Comparison of ENCODE assay signal across 19 cellular contexts in the genomic region with DNA sequence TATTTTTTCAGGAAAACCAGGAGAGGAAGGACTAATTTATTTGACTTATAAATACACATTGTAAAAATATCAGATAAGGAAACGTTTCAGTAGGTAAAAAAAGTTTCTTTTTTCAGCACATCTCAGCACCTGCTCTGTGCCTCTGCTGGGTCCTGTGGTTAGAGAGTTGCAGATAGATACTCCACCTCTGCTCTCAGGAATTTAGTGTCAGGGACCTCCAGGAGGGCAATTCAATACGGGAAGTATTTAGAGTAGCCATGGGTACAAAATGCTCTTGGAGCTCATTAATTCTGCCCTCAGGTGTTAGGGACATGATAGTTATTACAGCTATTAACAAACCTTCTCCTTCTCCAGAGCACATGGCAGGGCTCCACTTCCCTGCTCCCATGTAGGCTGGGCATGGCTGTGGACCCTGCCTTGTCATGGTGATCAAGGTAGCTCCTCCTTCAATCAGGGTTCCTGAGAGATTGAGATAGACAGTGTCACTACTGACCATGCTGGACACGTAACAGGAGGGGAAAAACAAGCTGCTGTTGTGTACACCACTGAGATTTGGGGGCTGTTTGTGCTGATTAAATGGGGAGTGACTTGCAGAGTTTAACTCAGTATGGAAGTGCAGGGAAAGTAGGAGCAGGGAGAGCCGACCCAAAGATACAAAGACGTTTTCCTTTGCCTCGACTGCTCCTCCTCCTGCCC.
"Had no signal": no experiment of that assay in that cellular context is flagged by ENCODE, and none has a peak within 500 bp of the region (broad histone marks: within the 10 kb centered on the region; RNA-seq: fewer than 3 reads in every experiment).

No MANE protein-coding gene starts in this region.

- H3K9me3 Mint-ChIP-seq: activated naive CD4-positive, alpha-beta T cell treated with anti-CD3 and anti-CD28 coated beads, Interleukin-2, amount 50 U/mL, for 24 hours; naive thymus-derived CD4-positive, alpha-beta T cell; stimulated activated naive B cell treated with anti-CD40 and anti-IgM and Interleukin-4, amounts not matched to agents 10 μg/mL and 1 μg/mL and 100 μg/mL, for 72 hours had no signal

- H3K4me1 ChIP-seq: adrenal gland, gastrocnemius medialis, left lung, thyroid gland, uterus had no signal

- H3K27ac ChIP-seq: adrenal gland, cardiac muscle cell, epithelial cell of prostate, gastrocnemius medialis, left lung, thyroid gland, uterus had no signal

- H3K27me3 ChIP-seq: adrenal gland, cardiac muscle cell, thyroid gland, uterus had no signal

- H3K4me3 ChIP-seq: adrenal gland, cardiac muscle cell, gastrocnemius medialis, left lung, thyroid gland, uterus had no signal

- H3K36me3 Mint-ChIP-seq: activated CD8-positive, alpha-beta memory T cell treated with anti-CD3 and anti-CD28 coated beads, Interleukin-2, amount 10 ng/mL, durations not matched to agents 7 days and 5 days; activated naive CD4-positive, alpha-beta T cell treated with anti-CD3 and anti-CD28 coated beads, Interleukin-2, amount 50 U/mL, for 24 hours; naive thymus-derived CD4-positive, alpha-beta T cell; stimulated activated naive B cell treated with anti-CD40 and anti-IgM and Interleukin-4, amounts not matched to agents 10 μg/mL and 1 μg/mL and 100 μg/mL, for 72 hours had no signal

- DNase-seq: activated CD4-positive, alpha-beta T cell treated with anti-CD3 and anti-CD28 coated beads, Interleukin-2, amount 50 U/mL, for 4 hours; activated CD4-positive, CD25-positive, alpha-beta regulatory T cell treated with anti-CD3 and anti-CD28 coated beads, Interleukin-2, amount 50 U/mL, for 72 hours; activated CD8-positive, alpha-beta memory T cell treated with anti-CD3 and anti-CD28 coated beads, Interleukin-2, amount 10 ng/mL, durations not matched to agents 7 days and 5 days; activated effector memory CD4-positive, alpha-beta T cell treated with Interleukin-2 at 50 U/mL for 16 hours; activated T-cell treated with anti-CD3 and anti-CD28 coated beads, Interleukin-2, amount 50 U/mL, for 1 hour; adrenal gland; gastrocnemius medialis; left lung; mammary epithelial cell; naive thymus-derived CD4-positive, alpha-beta T cell; nucleus accumbens; posterior cingulate gyrus; stimulated activated CD4-positive, alpha-beta T cell treated with anti-CD3 and anti-CD28 coated beads, Interleukin-2, amount 100 ng/mL, for 48 hours; stimulated activated naive B cell treated with anti-CD40 and anti-IgM and Interleukin-4, amounts not matched to agents 10 μg/mL and 1 μg/mL and 100 μg/mL, for 72 hours; thyroid gland; uterus had no signal

- H3K9me3 ChIP-seq: adrenal gland, gastrocnemius medialis, left lung, thyroid gland, uterus had no signal

- H3K27ac Mint-ChIP-seq: activated CD8-positive, alpha-beta memory T cell treated with anti-CD3 and anti-CD28 coated beads, Interleukin-2, amount 10 ng/mL, durations not matched to agents 7 days and 5 days; activated naive CD4-positive, alpha-beta T cell treated with anti-CD3 and anti-CD28 coated beads, Interleukin-2, amount 50 U/mL, for 24 hours; naive thymus-derived CD4-positive, alpha-beta T cell; stimulated activated naive B cell treated with anti-CD40 and anti-IgM and Interleukin-4, amounts not matched to agents 10 μg/mL and 1 μg/mL and 100 μg/mL, for 72 hours had no signal

- ATAC-seq: activated CD8-positive, alpha-beta memory T cell treated with anti-CD3 and anti-CD28 coated beads, Interleukin-2, amount 10 ng/mL, durations not matched to agents 7 days and 5 days; gastrocnemius medialis; left lung; naive thymus-derived CD4-positive, alpha-beta T cell; stimulated activated naive B cell treated with anti-CD40 and anti-IgM and Interleukin-4, amounts not matched to agents 10 μg/mL and 1 μg/mL and 100 μg/mL, for 72 hours had no signal

- H3K36me3 ChIP-seq: adrenal gland, cardiac muscle cell, gastrocnemius medialis, left lung, thyroid gland, uterus had no signal

- H3K4me1 Mint-ChIP-seq: activated CD8-positive, alpha-beta memory T cell treated with anti-CD3 and anti-CD28 coated beads, Interleukin-2, amount 10 ng/mL, durations not matched to agents 7 days and 5 days; activated naive CD4-positive, alpha-beta T cell treated with anti-CD3 and anti-CD28 coated beads, Interleukin-2, amount 50 U/mL, for 24 hours; naive thymus-derived CD4-positive, alpha-beta T cell; stimulated activated naive B cell treated with anti-CD40 and anti-IgM and Interleukin-4, amounts not matched to agents 10 μg/mL and 1 μg/mL and 100 μg/mL, for 72 hours had no signal

- H3K4me3 Mint-ChIP-seq: activated CD8-positive, alpha-beta memory T cell treated with anti-CD3 and anti-CD28 coated beads, Interleukin-2, amount 10 ng/mL, durations not matched to agents 7 days and 5 days; activated naive CD4-positive, alpha-beta T cell treated with anti-CD3 and anti-CD28 coated beads, Interleukin-2, amount 50 U/mL, for 24 hours; naive thymus-derived CD4-positive, alpha-beta T cell; stimulated activated naive B cell treated with anti-CD40 and anti-IgM and Interleukin-4, amounts not matched to agents 10 μg/mL and 1 μg/mL and 100 μg/mL, for 72 hours had no signal
